ENCODE assay signal across 17 cellular contexts in genomic region chr18:54129448-54130134, GRCh38.
DNase-seq lines count a peak whose midpoint lies in the region; ATAC-seq and TF ChIP-seq lines count a peak whose summit lies in the region.
"Had no signal": no experiment of that assay in that cellular context is flagged by ENCODE, and none has a peak within 500 bp of the region (broad histone marks: within the 10 kb centered on the region; RNA-seq: fewer than 3 reads in every experiment).

No MANE protein-coding gene starts in this region.

- no peak overlapping the region for H3K4me3 ChIP-seq in neural progenitor cell
- H3K4me3 ChIP-seq: gastrocnemius medialis had no signal

- H3K4me3 Mint-ChIP-seq in activated T-cell treated with anti-CD3 and anti-CD28 coated beads, Interleukin-2, amount 50 U/mL, for 24 hours: no peak overlapping the region
- H3K4me3 Mint-ChIP-seq in neural progenitor cell: no peak overlapping the region
- H3K4me3 Mint-ChIP-seq in osteocyte (ENCODE audit: unreplicated experiment): no peak overlapping the region
- H3K4me3 Mint-ChIP-seq: activated B cell treated with CpG ODN at 0.5 μM for 24 hours; dendritic cell treated with granulocyte-macrophage colony-stimulating factor and Interleukin-4, amounts not matched to agents 40 ng/mL and 50 ng/mL, for 4 days had no signal

- H2AFZ ChIP-seq in neural progenitor cell (replicated peaks): peak overlapping the region; percentile 27

- H3K27ac ChIP-seq in neural progenitor cell: no peak overlapping the region
- H3K27ac ChIP-seq: gastrocnemius medialis had no signal

- no peaks in the 10 kb centered on the region for H4K20me1 ChIP-seq in neural progenitor cell (ENCODE audit: low read depth)

- H3K9me3 ChIP-seq in neural progenitor cell (ENCODE audit: low read depth): no peaks in the 10 kb centered on the region
- H3K9me3 ChIP-seq: gastrocnemius medialis had no signal

- H3K4me1 ChIP-seq in neural progenitor cell: peaks cover 22% of the 10 kb centered on the region
- H3K4me1 ChIP-seq: gastrocnemius medialis had no signal

- no peaks in the 10 kb centered on the region for H3K27me3 ChIP-seq in neural progenitor cell
- H3K27me3 ChIP-seq: gastrocnemius medialis had no signal

- TF ChIP-seq CTCF in GM20000 (IDR thresholded peaks at IDR 0.05; ENCODE audit: extremely low read depth, missing control alignments): no peak
- TF ChIP-seq CTCF in neural progenitor cell (IDR thresholded peaks at IDR 0.05): no peak
- TF ChIP-seq CTCF in osteocyte (IDR thresholded peaks at IDR 0.05): no peak

- H3K36me3 Mint-ChIP-seq in activated T-cell treated with anti-CD3 and anti-CD28 coated beads, Interleukin-2, amount 50 U/mL, for 24 hours (ENCODE audit: low read depth): no peaks in the 10 kb centered on the region
- H3K36me3 Mint-ChIP-seq in neural progenitor cell (no peaks in the 10 kb centered on the region), osteocyte (ENCODE audit: unreplicated experiment) (no peaks in the 10 kb centered on the region)

- no peaks in the 10 kb centered on the region for H3K36me3 ChIP-seq in neural progenitor cell
- H3K36me3 ChIP-seq: gastrocnemius medialis had no signal

- H3K9me3 Mint-ChIP-seq in activated T-cell treated with anti-CD3 and anti-CD28 coated beads, Interleukin-2, amount 50 U/mL, for 24 hours: no peaks in the 10 kb centered on the region
- H3K9me3 Mint-ChIP-seq in neural progenitor cell (no peaks in the 10 kb centered on the region), osteocyte (ENCODE audit: unreplicated experiment) (no peaks in the 10 kb centered on the region)
- H3K9me3 Mint-ChIP-seq: activated B cell treated with CpG ODN at 0.5 μM for 24 hours; dendritic cell treated with granulocyte-macrophage colony-stimulating factor and Interleukin-4, amounts not matched to agents 40 ng/mL and 50 ng/mL, for 4 days had no signal

- ATAC-seq in HG03064 (IDR thresholded peaks at IDR 0.05; ENCODE audit: low read depth, unreplicated experiment) (peak; percentile 82), HG02571 (IDR thresholded peaks at IDR 0.05; ENCODE audit: unreplicated experiment) (no peak)
- ATAC-seq: gastrocnemius medialis, left colon had no signal

- no peak for DNase-seq in activated T-cell treated with anti-CD3 and anti-CD28 coated beads, Interleukin-2, amount 50 U/mL, for 24 hours
- no peak for DNase-seq in activated T-cell treated with anti-CD3 and anti-CD28 coated beads, Interleukin-2, amount 50 U/mL, for 48 hours
- DNase-seq in GM20000 (ENCODE audit: low spot score): peak; percentile 37
- DNase-seq in neural progenitor cell (ENCODE audit: low spot score): no peak
- DNase-seq in C1 segment of cervical spinal cord (lab: John Stamatoyannopoulos, UW): no peak
- no peak for DNase-seq in osteocyte (ENCODE audit: extremely low spot score, unreplicated experiment)
- DNase-seq: activated B cell treated with CpG ODN at 0.5 μM for 24 hours; gastrocnemius medialis; HCEC 1CT; left colon; nucleus accumbens; Right ventricle myocardium superior; stimulated activated CD4-positive, alpha-beta T cell treated with anti-CD3 and anti-CD28 coated beads, Interleukin-1b, Interleukin-23, amount 100 ng/mL, for 48 hours; substantia nigra had no signal

- H3K4me1 Mint-ChIP-seq in activated T-cell treated with anti-CD3 and anti-CD28 coated beads, Interleukin-2, amount 50 U/mL, for 24 hours (ENCODE audit: low read depth): peaks cover 15% of the 10 kb centered on the region
- H3K4me1 Mint-ChIP-seq in neural progenitor cell (peaks cover 2% of the 10 kb centered on the region), osteocyte (ENCODE audit: unreplicated experiment) (peaks cover 12% of the 10 kb centered on the region)

- no peaks in the 10 kb centered on the region for H3K27me3 Mint-ChIP-seq in activated T-cell treated with anti-CD3 and anti-CD28 coated beads, Interleukin-2, amount 50 U/mL, for 24 hours
- H3K27me3 Mint-ChIP-seq in neural progenitor cell (ENCODE audit: insufficient read depth, low read depth): no peaks in the 10 kb centered on the region
- H3K27me3 Mint-ChIP-seq in osteocyte (ENCODE audit: unreplicated experiment): no peaks in the 10 kb centered on the region
- H3K27me3 Mint-ChIP-seq: activated B cell treated with CpG ODN at 0.5 μM for 24 hours; dendritic cell treated with granulocyte-macrophage colony-stimulating factor and Interleukin-4, amounts not matched to agents 40 ng/mL and 50 ng/mL, for 4 days had no signal

- no peaks in the 10 kb centered on the region for H3K79me2 ChIP-seq in neural progenitor cell (ENCODE audit: low read depth)

- peaks cover 11% of the 10 kb centered on the region for H3F3A ChIP-seq in neural progenitor cell (ENCODE audit: low read depth)

- no peak overlapping the region for H3K4me2 ChIP-seq in neural progenitor cell

- no peak overlapping the region for H3K9ac ChIP-seq in neural progenitor cell

- H3K27ac Mint-ChIP-seq in activated T-cell treated with anti-CD3 and anti-CD28 coated beads, Interleukin-2, amount 50 U/mL, for 24 hours: peak overlapping the region; percentile 42
- H3K27ac Mint-ChIP-seq in neural progenitor cell: no peak overlapping the region
- no peak overlapping the region for H3K27ac Mint-ChIP-seq in osteocyte (ENCODE audit: unreplicated experiment)
- H3K27ac Mint-ChIP-seq: activated B cell treated with CpG ODN at 0.5 μM for 24 hours; dendritic cell treated with granulocyte-macrophage colony-stimulating factor and Interleukin-4, amounts not matched to agents 40 ng/mL and 50 ng/mL, for 4 days had no signal
